ENCODE assay signal across 1 cellular context in genomic region chr3:113278599-113278955, GRCh38.
TF ChIP-seq lines count a peak whose summit lies in the region.

No MANE protein-coding gene starts in this region.

TF ChIP-seq in SK-N-SH, 30 proteins besides CTCF, POLR2A, EP300 and RAD21:
- TF ChIP-seq FOSL2 (IDR thresholded peaks at IDR 0.05; ENCODE audit: borderline replicate concordance, low read depth) (no peak), SMC3 (IDR thresholded peaks at IDR 0.05; ENCODE audit: low read depth, low read length) (no peak), ELF1 (IDR thresholded peaks at IDR 0.05) (no peak), TCF12 (IDR thresholded peaks at IDR 0.05) (no peak), REST (IDR thresholded peaks at IDR 0.05; ENCODE audit: low read depth, low read length) (no peak)
